ENCODE assay signal across 8 cellular contexts in the genomic region with DNA sequence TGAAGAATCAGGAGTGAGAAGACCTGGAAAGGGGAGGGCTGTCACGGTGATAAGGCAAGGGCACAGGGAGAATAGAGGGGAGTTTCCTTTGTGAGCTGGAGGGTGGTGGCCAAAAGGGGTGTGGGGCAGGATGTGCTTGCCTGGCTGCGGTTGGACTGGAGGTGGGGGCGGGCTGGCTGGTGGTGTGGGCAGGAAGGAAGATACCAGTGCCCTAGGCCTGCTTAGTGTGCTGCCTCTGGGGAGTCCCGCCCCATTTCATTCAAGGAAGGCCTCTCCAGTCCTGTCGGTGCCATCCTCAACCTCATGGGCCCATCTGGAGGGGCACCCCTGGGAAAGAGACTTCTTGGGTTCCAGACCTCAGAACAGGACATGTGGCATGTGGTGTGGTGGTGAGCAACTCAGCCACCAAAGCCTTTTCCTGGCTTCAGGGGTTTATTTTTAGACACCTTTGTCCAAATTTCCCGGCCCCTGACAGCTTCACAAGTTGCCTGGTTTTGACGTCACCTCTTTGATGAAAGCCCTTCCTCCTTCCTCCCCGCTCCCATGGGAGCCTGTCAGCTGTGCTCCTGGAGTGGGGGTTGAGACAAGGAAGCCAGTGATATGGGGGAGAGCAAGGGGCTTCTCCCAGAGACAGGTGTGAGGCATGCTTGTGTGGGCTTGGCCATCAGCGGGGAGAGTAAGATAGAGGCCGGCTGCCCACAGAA. TPM values are rescaled to one million over a fixed set of nuclear protein-coding genes. Genes with fewer than 3 reads are reported as not detected.
A peak's percentile ranks its signal among the peaks of the same experiment; 100 is the strongest.
DNase-seq lines count a peak whose midpoint lies in the region; ATAC-seq and TF ChIP-seq lines count a peak whose summit lies in the region.

No MANE protein-coding gene starts in this region.

- intact Hi-C loops in right cardiac atrium (cut with DNase I) = loop anchor here in 1 of 4 donors (10.0 kb wide), 1 partner anchor 292 kb away; a partner anchor contains a TSS

- peaks cover 0 to 63% (median 0%) of the 10 kb centered on the region in 3 donors for H3K36me3 ChIP-seq in Peyer's patch

- H3K9me3 ChIP-seq in Peyer's patch (no peaks in the 10 kb centered on the region), right cardiac atrium (ENCODE audit: control insufficient read depth, low read length) (no peaks in the 10 kb centered on the region)

- TF ChIP-seq POLR2A in Peyer's patch (IDR thresholded peaks at IDR 0.05) = no peak

- H3K4me1 ChIP-seq in Peyer's patch (peaks cover 0 to 21% (median 19%) of the 10 kb centered on the region in 4 donors), right cardiac atrium (ENCODE audit: control insufficient read depth, insufficient read depth, low read length) (peaks cover 35% of the 10 kb centered on the region)

- DNase-seq in AG08395 (ENCODE audit: low spot score) (peak; percentile 37), Peyer's patch (peak; percentile 59 to 89 (median 83)), activated gamma-delta T cell (lab: John Stamatoyannopoulos, UW) (peak; percentile 81), right cardiac atrium (peak; percentile 63 to 87 (median 85)), SIG-M5 (lab: John Stamatoyannopoulos, UW) (no peak), G401 (ENCODE audit: low spot score) (no peak)
- peak; percentile 55 to 64 (median 60) for DNase-seq in stimulated activated CD4-positive, alpha-beta T cell treated with anti-CD3 and anti-CD28 coated beads, TNF-alpha, amount 100 ng/mL, for 1 hour (ENCODE audit: low read depth in 3 of 3, low spot score in 1 of 3)

- ATAC-seq in GM21786 (IDR thresholded peaks at IDR 0.05; ENCODE audit: unreplicated experiment) (peak; percentile 61), right cardiac atrium (peak; percentile 25 to 80)

- WGBS in right cardiac atrium = 36% methylated on average over 10 of the region's 10 CpGs

- no peaks in the 10 kb centered on the region for H3K27me3 ChIP-seq in Peyer's patch
- H3K27me3 ChIP-seq in right cardiac atrium (ENCODE audit: control insufficient read depth, insufficient read depth) = no peaks in the 10 kb centered on the region

- TF ChIP-seq CTCF in Peyer's patch (IDR thresholded peaks at IDR 0.05) = no peak

- peak overlapping the region in 3 of 4 donors; percentile 45 to 61 (median 56) for H3K27ac ChIP-seq in Peyer's patch
- H3K27ac ChIP-seq in right cardiac atrium (ENCODE audit: low read length) = peak overlapping the region; percentile 68

- in situ Hi-C loops in G401 (cut with HindIII; ENCODE audit: low sequenced_read_pairs) = no loop called here

- H3K4me3 ChIP-seq in Peyer's patch = no peak overlapping the region
- no peak overlapping the region for H3K4me3 ChIP-seq in right cardiac atrium (ENCODE audit: low read length)

RNA-seq across cellular contexts. Expression of a gene that starts 15.6 kb away (rescaled TPM):
- total RNA-seq in Peyer's patch (100 to 1,000 TPM in 1 of 4 donors, 10 to 100 TPM in 3; 22.3 to 118 (median 83.2) TPM), right cardiac atrium (10 to 100 TPM; 37.6 to 40.2 (median 38.3) TPM)
- polyA plus RNA-seq in right cardiac atrium = 67.8 TPM
- total RNA-seq in G401 (2014; rRNA removed; shearing (Covaris generic)) = 67.9 and 69.7 TPM in 2 replicates

RNA-seq across cellular contexts. Expression of a gene that starts 20.2 kb away (rescaled TPM):
- 1 to 10 TPM in 1 of 4 donors, under 1 TPM in 2, not detected in 1; 0.54 to 2.5 (median 0.57) TPM for total RNA-seq in Peyer's patch
- total RNA-seq in right cardiac atrium = under 1 TPM; 0.06 to 0.40 (median 0.20) TPM
- 0.09 TPM for polyA plus RNA-seq in right cardiac atrium
- total RNA-seq in G401 (2014; rRNA removed; shearing (Covaris generic)) = under 0.01 TPM in 1 of 2 replicates, not detected in the other

Comparison
In these comparisons a context has a peak if more than half of its experiments do, and no peak if none do; other contexts are left out.
1. DNase-seq: peak in AG08395 (single experiment), Peyer's patch (3 of 3), activated gamma-delta T cell (single experiment), right cardiac atrium (3 of 3) and stimulated activated CD4-positive, alpha-beta T cell treated with anti-CD3 and anti-CD28 coated beads, TNF-alpha, amount 100 ng/mL, for 1 hour (3 of 3); none in SIG-M5 (single experiment) and G401 (single experiment).